In the genomic region with DNA sequence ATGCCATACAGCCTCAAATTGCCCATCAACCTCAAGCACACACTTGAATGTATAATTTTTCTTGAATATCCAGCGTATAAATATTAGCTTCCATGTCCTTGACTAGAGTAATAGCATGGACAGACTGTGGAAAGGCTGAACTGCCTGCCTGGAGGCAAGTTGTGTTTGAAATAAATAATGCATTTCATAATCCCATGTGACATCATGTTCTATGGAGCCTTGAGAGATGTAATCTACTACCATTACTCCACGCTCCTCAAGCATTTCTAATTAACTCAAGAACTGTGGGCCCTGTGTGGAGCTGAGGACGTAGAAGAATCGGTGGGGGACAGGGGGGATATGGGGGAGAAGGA, we compare ENCODE assay signal across 27 cellular contexts.
DNase-seq lines count a peak whose midpoint lies in the region; ATAC-seq and TF ChIP-seq lines count a peak whose summit lies in the region.
"Had no signal": no experiment of that assay in that cellular context is flagged by ENCODE, and none has a peak within 500 bp of the region (broad histone marks: within the 10 kb centered on the region; RNA-seq: fewer than 3 reads in every experiment).

No MANE protein-coding gene starts in this region.

- ATAC-seq in esophagus mucosa: no peak
- ATAC-seq: HepG2, K562 had no signal

- H3K4me1 ChIP-seq in A673 (ENCODE audit: insufficient read depth, low read length, poor library complexity, severe bottlenecking): peaks cover 8% of the 10 kb centered on the region
- H3K4me1 ChIP-seq: BLaER1 had no signal

- POLR2A ChIA-PET in HEK293T (lab: Yijun Ruan, JAX) (no interaction called here), A673 (lab: Charles Lee; ENCODE audit: low non-redundant PET) (no interaction called here)

- TF ChIP-seq CTCF in A673 (conservative IDR thresholded peaks at IDR 0.05; ENCODE audit: low read depth, low read length): no peak

- intact Hi-C loops in A673 (cut with micrococcal nuclease; ENCODE audit: unreplicated experiment): no loop called here

- H3K27me3 ChIP-seq in A673 (replicated peaks; ENCODE audit: insufficient read depth, low read depth, low read length, poor library complexity): no peaks in the 10 kb centered on the region
- H3K27me3 ChIP-seq: BLaER1 had no signal

- CTCF ChIA-PET in HEK293T (lab: Yijun Ruan, JAX) (no interaction called here), A673 (lab: Charles Lee) (interaction anchor here (1.4 kb wide), 1 partner anchor 16 kb away, joined by 5 read pairs; no protein-coding TSS in a partner anchor)

- H3K9me3 ChIP-seq in A673 (ENCODE audit: low read depth, low read length, poor library complexity, severe bottlenecking): no peaks in the 10 kb centered on the region

- no peaks in the 10 kb centered on the region for H3K36me3 ChIP-seq in A673 (ENCODE audit: insufficient read depth, low read length, poor library complexity, severe bottlenecking)
- H3K36me3 ChIP-seq: BLaER1 had no signal

- DNase-seq in NCI-H146 treated with DMSO at 0.1 percent for 48 hours (lab: John Stamatoyannopoulos, UW; ENCODE audit: unreplicated experiment) (peak; percentile 1), NCI-H146 (lab: John Stamatoyannopoulos, UW) (no peak), amniotic epithelial cell (ENCODE audit: low read depth) (peak; percentile 59), foreskin melanocyte (peak; percentile 83), HEK293T (ENCODE audit: extremely low spot score) (no peak), NCI-H1694 (lab: John Stamatoyannopoulos, UW) (no peak), A673 (ENCODE audit: low spot score) (no peak)
- DNase-seq: CD4-positive, CD25-positive, alpha-beta regulatory T cell; DMS153; DND-41; HCEC 1CT; Kasumi-1; NCI-H1092 treated with DMSO at 0.1 percent for 48 hours; NCI-H1436; NCI-H2029; NCI-H446 treated with DMSO at 0.1 percent for 48 hours; NCI-H526; NCI-H82; NK-92 treated with Interleukin-12 subunit alpha and Interleukin-12 subunit beta, amount 100 ng/mL, for 24 hours; PC-9; RPMI8226; SHP77 had no signal

- no TSS peak for BruUV-seq in A673 (replicated peaks; lab: Mats Ljungman, UMichigan)

- H3K27ac ChIP-seq in A673 (ENCODE audit: low read depth, low read length, poor library complexity, severe bottlenecking): no peak overlapping the region
- H3K27ac ChIP-seq: 22Rv1, BLaER1, PC-9 had no signal

- H3K4me3 ChIP-seq in A673 (ENCODE audit: low read depth, low read length, poor library complexity, severe bottlenecking): no peak overlapping the region
- H3K4me3 ChIP-seq: BLaER1, K562, PC-9 had no signal

TF ChIP-seq in HEK293T, 16 proteins besides CTCF, POLR2A, EP300 and RAD21:
- no peak for TF ChIP-seq TARDBP (IDR thresholded peaks at IDR 0.05)
- no peak for TF ChIP-seq L3MBTL2 (conservative IDR thresholded peaks at IDR 0.05)
- TF ChIP-seq LEF1 (IDR thresholded peaks at IDR 0.05; ENCODE audit: borderline replicate concordance): no peak
- TF ChIP-seq, protein P1, sequence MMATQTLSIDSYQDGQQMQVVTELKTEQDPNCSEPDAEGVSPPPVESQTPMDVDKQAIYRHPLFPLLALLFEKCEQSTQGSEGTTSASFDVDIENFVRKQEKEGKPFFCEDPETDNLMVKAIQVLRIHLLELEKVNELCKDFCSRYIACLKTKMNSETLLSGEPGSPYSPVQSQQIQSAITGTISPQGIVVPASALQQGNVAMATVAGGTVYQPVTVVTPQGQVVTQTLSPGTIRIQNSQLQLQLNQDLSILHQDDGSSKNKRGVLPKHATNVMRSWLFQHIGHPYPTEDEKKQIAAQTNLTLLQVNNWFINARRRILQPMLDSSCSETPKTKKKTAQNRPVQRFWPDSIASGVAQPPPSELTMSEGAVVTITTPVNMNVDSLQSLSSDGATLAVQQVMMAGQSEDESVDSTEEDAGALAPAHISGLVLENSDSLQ (IDR thresholded peaks at IDR 0.05): no peak
- no peak for TF ChIP-seq CTBP1 (IDR thresholded peaks at IDR 0.05; ENCODE audit: borderline replicate concordance)

Comparison
In these comparisons a context has a peak if more than half of its experiments do, and no peak if none do; other contexts are left out.
1. DNase-seq: peak in NCI-H146 treated with DMSO at 0.1 percent for 48 hours (single experiment), amniotic epithelial cell (single experiment) and foreskin melanocyte (single experiment); none in NCI-H146 (single experiment), HEK293T (single experiment), NCI-H1694 (single experiment) and A673 (single experiment).